In genomic region chr19:36112678-36113077, GRCh38 we compare ENCODE assay signal across 21 cellular contexts. TPM values are rescaled to one million over a fixed set of nuclear protein-coding genes. Genes with fewer than 3 reads are reported as not detected.
DNase-seq lines count a peak whose midpoint lies in the region; ATAC-seq, FAIRE-seq and TF ChIP-seq lines count a peak whose summit lies in the region.
"Had no signal": no experiment of that assay in that cellular context is flagged by ENCODE, and none has a peak within 500 bp of the region (broad histone marks: within the 10 kb centered on the region; RNA-seq: fewer than 3 reads in every experiment).

No MANE protein-coding gene starts in this region.

- TF ChIP-seq POLR2A in GM12892 (IDR thresholded peaks at IDR 0.05; ENCODE audit: low read depth, low read length) = no peak

- peaks cover 23% of the 10 kb centered on the region for H3K4me1 Mint-ChIP-seq in T-helper 2 cell treated with Interferon-gamma antibody and Interleukin-4, amounts not matched to agents 5 μg/mL and 100 μg/mL, for 36 hours (ENCODE audit: low read depth)
- peaks cover 33% of the 10 kb centered on the region for H3K4me1 Mint-ChIP-seq in HFFc6 (ENCODE audit: low read depth)
- H3K4me1 Mint-ChIP-seq in activated naive CD8-positive, alpha-beta T cell treated with anti-CD3 and anti-CD28 coated beads, Interleukin-2, amount 50 U/mL, for 24 hours = peaks cover 35% of the 10 kb centered on the region
- H3K4me1 Mint-ChIP-seq in neural crest cell = peaks cover 33% of the 10 kb centered on the region

- peaks cover 25% of the 10 kb centered on the region for H3K36me3 Mint-ChIP-seq in T-helper 2 cell treated with Interferon-gamma antibody and Interleukin-4, amounts not matched to agents 5 μg/mL and 100 μg/mL, for 36 hours (ENCODE audit: low read depth)
- peaks cover 23% of the 10 kb centered on the region for H3K36me3 Mint-ChIP-seq in HFFc6 (ENCODE audit: low read depth)
- H3K36me3 Mint-ChIP-seq in activated naive CD8-positive, alpha-beta T cell treated with anti-CD3 and anti-CD28 coated beads, Interleukin-2, amount 50 U/mL, for 24 hours (ENCODE audit: low read depth) = peaks cover 25% of the 10 kb centered on the region
- H3K36me3 Mint-ChIP-seq in neural crest cell (ENCODE audit: low read depth) = peaks cover 10% of the 10 kb centered on the region

- FAIRE-seq in GM12892 (lab: Jason Lieb, UNC) = no peak
- FAIRE-seq: H1 had no signal

- peak overlapping the region; percentile 71 for H3K27ac Mint-ChIP-seq in T-helper 2 cell treated with Interferon-gamma antibody and Interleukin-4, amounts not matched to agents 5 μg/mL and 100 μg/mL, for 36 hours
- no peak overlapping the region for H3K27ac Mint-ChIP-seq in HFFc6
- H3K27ac Mint-ChIP-seq in activated naive CD8-positive, alpha-beta T cell treated with anti-CD3 and anti-CD28 coated beads, Interleukin-2, amount 50 U/mL, for 24 hours = peak overlapping the region; percentile 25
- peak overlapping the region; percentile 67 for H3K27ac Mint-ChIP-seq in neural crest cell (ENCODE audit: unreplicated experiment)

- TF ChIP-seq CTCF in HFFc6 (IDR thresholded peaks at IDR 0.05) = no peak
- no peak for TF ChIP-seq CTCF in neural crest cell (conservative IDR thresholded peaks at IDR 0.05)

- no peak for ATAC-seq in activated naive CD8-positive, alpha-beta T cell treated with anti-CD3 and anti-CD28 coated beads, Interleukin-2, amount 50 U/mL, for 24 hours
- ATAC-seq in HG03342 (IDR thresholded peaks at IDR 0.05; ENCODE audit: unreplicated experiment) = no peak
- ATAC-seq: esophagus mucosa, sciatic nerve had no signal

- DNase-seq in T-helper 2 cell treated with Interferon-gamma antibody and Interleukin-4, amounts not matched to agents 5 μg/mL and 100 μg/mL, for 36 hours (ENCODE audit: low spot score) = no peak
- DNase-seq in T-helper 2 cell = no peak
- no peak for DNase-seq in HFFc6
- DNase-seq in activated naive CD8-positive, alpha-beta T cell treated with anti-CD3 and anti-CD28 coated beads, Interleukin-2, amount 50 U/mL, for 24 hours = no peak
- no peak for DNase-seq in neural crest cell (ENCODE audit: low read depth, low spot score)
- DNase-seq in GM12892 (ENCODE audit: insufficient read length) = no peak
- DNase-seq in Kasumi-1 (lab: John Stamatoyannopoulos, UW) = no peak
- DNase-seq: 8988T; C1 segment of cervical spinal cord; EL; NCI-H187; NCI-H446; SHP77; stimulated activated CD4-positive, alpha-beta T cell treated with anti-CD3 and anti-CD28 coated beads, Interleukin-4, amount 100 ng/mL, for 1 hour; transverse colon had no signal

- H3K9me3 Mint-ChIP-seq in T-helper 2 cell treated with Interferon-gamma antibody and Interleukin-4, amounts not matched to agents 5 μg/mL and 100 μg/mL, for 36 hours = no peaks in the 10 kb centered on the region
- H3K9me3 Mint-ChIP-seq in HFFc6 (no peaks in the 10 kb centered on the region), neural crest cell (no peaks in the 10 kb centered on the region)
- no peaks in the 10 kb centered on the region for H3K9me3 Mint-ChIP-seq in activated naive CD8-positive, alpha-beta T cell treated with anti-CD3 and anti-CD28 coated beads, Interleukin-2, amount 50 U/mL, for 24 hours

- H3K27me3 Mint-ChIP-seq in T-helper 2 cell treated with Interferon-gamma antibody and Interleukin-4, amounts not matched to agents 5 μg/mL and 100 μg/mL, for 36 hours (ENCODE audit: low read depth) = peaks cover 5% of the 10 kb centered on the region
- H3K27me3 Mint-ChIP-seq in HFFc6 (ENCODE audit: insufficient read depth) = peaks cover 3% of the 10 kb centered on the region; the same call in 1 of the 2 replicates
- peaks cover 5% of the 10 kb centered on the region for H3K27me3 Mint-ChIP-seq in activated naive CD8-positive, alpha-beta T cell treated with anti-CD3 and anti-CD28 coated beads, Interleukin-2, amount 50 U/mL, for 24 hours
- peaks cover 5% of the 10 kb centered on the region for H3K27me3 Mint-ChIP-seq in neural crest cell (ENCODE audit: low read depth)

- H3K4me3 Mint-ChIP-seq in T-helper 2 cell treated with Interferon-gamma antibody and Interleukin-4, amounts not matched to agents 5 μg/mL and 100 μg/mL, for 36 hours = peak overlapping the region; percentile 96
- H3K4me3 Mint-ChIP-seq in HFFc6 (peak overlapping the region; percentile 76), neural crest cell (peak overlapping the region; percentile 93)
- H3K4me3 Mint-ChIP-seq in activated naive CD8-positive, alpha-beta T cell treated with anti-CD3 and anti-CD28 coated beads, Interleukin-2, amount 50 U/mL, for 24 hours = peak overlapping the region; percentile 95

RNA-seq across cellular contexts. Expression of gene OVOL3, which starts 1.7 kb away (rescaled TPM):
- not detected for total RNA-seq in HFFc6 (2021; fragmentation: NEBNext Ultra II Directional; extraction: Animal tissue kit (Norgen Biotek cat#: 25700))
- not detected in 2 replicates for total RNA-seq in neural crest cell
- polyA plus RNA-seq in GM12892 (2012; ENCODE audit: missing spikeins) = not detected
- total RNA-seq: esophagus mucosa, H1, HT-29, lung, sciatic nerve, transverse colon had no signal
- polyA plus RNA-seq: lung had no signal

RNA-seq across cellular contexts. Expression of gene POLR2I, which starts 2.0 kb away (rescaled TPM):
- total RNA-seq in HFFc6 (2021; fragmentation: NEBNext Ultra II Directional; extraction: Animal tissue kit (Norgen Biotek cat#: 25700)) = 10 to 100 TPM; 64.1 to 75.1 (median 69.2) TPM
- total RNA-seq in neural crest cell = 111 and 126 TPM in 2 replicates
- 62.7 TPM for polyA plus RNA-seq in GM12892 (2012; ENCODE audit: missing spikeins)

RNA-seq across cellular contexts. Expression of gene TBCB, which starts 2.6 kb away (rescaled TPM):
- 100 to 1,000 TPM; 229 to 266 (median 243) TPM for total RNA-seq in HFFc6 (2021; fragmentation: NEBNext Ultra II Directional; extraction: Animal tissue kit (Norgen Biotek cat#: 25700))
- 214 and 219 TPM in 2 replicates for total RNA-seq in neural crest cell
- polyA plus RNA-seq in GM12892 (2012; ENCODE audit: missing spikeins) = 81.2 TPM

RNA-seq across cellular contexts. Expression of gene CAPNS1, which starts 27.2 kb away (rescaled TPM):
- 1,000 to 10,000 TPM; 1,039 to 1,309 (median 1,209) TPM for total RNA-seq in HFFc6 (2021; fragmentation: NEBNext Ultra II Directional; extraction: Animal tissue kit (Norgen Biotek cat#: 25700))
- total RNA-seq in neural crest cell = 321 and 346 TPM in 2 replicates
- 328 TPM for polyA plus RNA-seq in GM12892 (2012; ENCODE audit: missing spikeins)

RNA-seq across cellular contexts. Expression of gene COX7A1, which starts 39.6 kb away (rescaled TPM):
- 100 to 1,000 TPM in 2 of 6 experiments, 10 to 100 TPM in 4; 59.8 to 139 (median 85.5) TPM for total RNA-seq in HFFc6 (2021; fragmentation: NEBNext Ultra II Directional; extraction: Animal tissue kit (Norgen Biotek cat#: 25700))
- not detected in 2 replicates for total RNA-seq in neural crest cell
- polyA plus RNA-seq in GM12892 (2012; ENCODE audit: missing spikeins) = not detected
- total RNA-seq: HT-29 had no signal
